In the genomic region with DNA sequence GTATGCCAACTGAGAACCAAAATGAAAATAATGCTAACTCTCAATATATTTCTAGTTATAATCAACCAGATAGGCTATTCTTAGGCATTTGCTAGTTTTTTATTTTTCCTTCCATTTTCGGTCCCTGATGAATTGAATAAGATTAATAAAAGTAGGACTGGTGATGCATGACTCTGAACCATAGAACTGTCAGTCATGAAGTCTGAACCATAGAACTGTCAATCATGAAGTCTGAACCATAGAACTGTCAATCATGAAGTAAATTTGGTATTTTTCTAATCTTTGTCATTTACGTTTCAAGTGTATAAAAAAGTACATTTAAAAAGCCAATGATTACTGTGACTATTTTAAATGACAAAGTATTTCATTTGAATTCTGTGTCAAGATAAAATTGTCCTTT, we compare ENCODE assay signal across 2 cellular contexts.
TF ChIP-seq lines count a peak whose summit lies in the region.

No MANE protein-coding gene starts in this region.

TF ChIP-seq in HEK293T, 16 proteins besides CTCF, POLR2A, EP300 and RAD21:
- TF ChIP-seq, protein P1, sequence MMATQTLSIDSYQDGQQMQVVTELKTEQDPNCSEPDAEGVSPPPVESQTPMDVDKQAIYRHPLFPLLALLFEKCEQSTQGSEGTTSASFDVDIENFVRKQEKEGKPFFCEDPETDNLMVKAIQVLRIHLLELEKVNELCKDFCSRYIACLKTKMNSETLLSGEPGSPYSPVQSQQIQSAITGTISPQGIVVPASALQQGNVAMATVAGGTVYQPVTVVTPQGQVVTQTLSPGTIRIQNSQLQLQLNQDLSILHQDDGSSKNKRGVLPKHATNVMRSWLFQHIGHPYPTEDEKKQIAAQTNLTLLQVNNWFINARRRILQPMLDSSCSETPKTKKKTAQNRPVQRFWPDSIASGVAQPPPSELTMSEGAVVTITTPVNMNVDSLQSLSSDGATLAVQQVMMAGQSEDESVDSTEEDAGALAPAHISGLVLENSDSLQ (IDR thresholded peaks at IDR 0.05): peak; percentile 81
- no peak for TF ChIP-seq SP1 (IDR thresholded peaks at IDR 0.05)
- TF ChIP-seq L3MBTL2 (conservative IDR thresholded peaks at IDR 0.05): no peak
- no peak for TF ChIP-seq FOXK2 (IDR thresholded peaks at IDR 0.05)

TF ChIP-seq in GM12878, 131 proteins besides CTCF, POLR2A, EP300 and RAD21:
- TF ChIP-seq, protein P2, sequence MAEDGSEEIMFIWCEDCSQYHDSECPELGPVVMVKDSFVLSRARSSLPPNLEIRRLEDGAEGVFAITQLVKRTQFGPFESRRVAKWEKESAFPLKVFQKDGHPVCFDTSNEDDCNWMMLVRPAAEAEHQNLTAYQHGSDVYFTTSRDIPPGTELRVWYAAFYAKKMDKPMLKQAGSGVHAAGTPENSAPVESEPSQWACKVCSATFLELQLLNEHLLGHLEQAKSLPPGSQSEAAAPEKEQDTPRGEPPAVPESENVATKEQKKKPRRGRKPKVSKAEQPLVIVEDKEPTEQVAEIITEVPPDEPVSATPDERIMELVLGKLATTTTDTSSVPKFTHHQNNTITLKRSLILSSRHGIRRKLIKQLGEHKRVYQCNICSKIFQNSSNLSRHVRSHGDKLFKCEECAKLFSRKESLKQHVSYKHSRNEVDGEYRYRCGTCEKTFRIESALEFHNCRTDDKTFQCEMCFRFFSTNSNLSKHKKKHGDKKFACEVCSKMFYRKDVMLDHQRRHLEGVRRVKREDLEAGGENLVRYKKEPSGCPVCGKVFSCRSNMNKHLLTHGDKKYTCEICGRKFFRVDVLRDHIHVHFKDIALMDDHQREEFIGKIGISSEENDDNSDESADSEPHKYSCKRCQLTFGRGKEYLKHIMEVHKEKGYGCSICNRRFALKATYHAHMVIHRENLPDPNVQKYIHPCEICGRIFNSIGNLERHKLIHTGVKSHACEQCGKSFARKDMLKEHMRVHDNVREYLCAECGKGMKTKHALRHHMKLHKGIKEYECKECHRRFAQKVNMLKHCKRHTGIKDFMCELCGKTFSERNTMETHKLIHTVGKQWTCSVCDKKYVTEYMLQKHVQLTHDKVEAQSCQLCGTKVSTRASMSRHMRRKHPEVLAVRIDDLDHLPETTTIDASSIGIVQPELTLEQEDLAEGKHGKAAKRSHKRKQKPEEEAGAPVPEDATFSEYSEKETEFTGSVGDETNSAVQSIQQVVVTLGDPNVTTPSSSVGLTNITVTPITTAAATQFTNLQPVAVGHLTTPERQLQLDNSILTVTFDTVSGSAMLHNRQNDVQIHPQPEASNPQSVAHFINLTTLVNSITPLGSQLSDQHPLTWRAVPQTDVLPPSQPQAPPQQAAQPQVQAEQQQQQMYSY (CRISPR knock-in tag; IDR thresholded peaks at IDR 0.05): no peak
- TF ChIP-seq, protein P1 (IDR thresholded peaks at IDR 0.05): peak; percentile 18; the same call in 1 of the 2 replicates
- no peak for TF ChIP-seq ZNF207 (IDR thresholded peaks at IDR 0.05; ENCODE audit: borderline replicate concordance)
- no peak for TF ChIP-seq HDAC2 (IDR thresholded peaks at IDR 0.05)
- no peak for TF ChIP-seq ZNF592 (IDR thresholded peaks at IDR 0.05)
- no peak for TF ChIP-seq ASH2L (IDR thresholded peaks at IDR 0.05; ENCODE audit: borderline replicate concordance, low read depth)
- TF ChIP-seq ZBTB33 (IDR thresholded peaks at IDR 0.05): no peak
